ENCODE assay signal across 1 cellular context in the genomic region with DNA sequence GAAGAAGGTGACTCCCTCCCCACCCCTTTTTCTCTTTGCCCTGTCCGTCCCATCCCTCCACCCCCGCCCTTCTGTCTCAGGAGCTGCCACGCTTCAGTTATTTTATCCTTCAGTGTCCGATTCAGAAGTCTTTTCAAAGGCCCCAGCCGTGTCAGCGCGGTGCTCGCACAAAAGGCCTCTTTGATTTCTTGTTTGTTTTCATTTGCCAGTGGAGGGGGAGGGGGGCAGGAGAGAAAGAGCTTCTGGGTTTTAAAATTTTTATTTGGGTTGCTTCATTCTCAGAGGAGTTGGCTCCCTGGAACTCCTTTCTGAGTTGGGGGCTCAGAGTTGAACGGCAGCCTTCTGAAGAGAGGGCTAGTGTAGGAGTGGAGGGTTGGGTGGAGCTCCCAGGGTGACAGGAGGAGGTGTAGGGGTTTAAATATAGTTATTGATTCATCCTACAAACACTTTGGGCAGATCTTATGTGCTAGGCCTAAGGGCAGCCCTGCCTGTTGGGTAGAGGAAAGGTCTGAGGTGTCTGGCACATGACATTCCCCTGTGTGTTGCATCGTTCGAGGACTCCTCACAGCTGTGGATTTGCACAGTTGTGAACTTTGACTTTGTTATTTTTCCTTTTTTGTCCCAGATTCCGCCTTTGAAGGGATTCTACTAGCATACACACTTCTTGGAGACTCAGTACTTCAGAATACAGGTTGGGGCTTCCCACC.
TF ChIP-seq lines count a peak whose summit lies in the region.

No MANE protein-coding gene starts in this region.

TF ChIP-seq in HEK293, 187 proteins besides CTCF, POLR2A, EP300 and RAD21 (continued from another document):
- TF ChIP-seq, protein P1, sequence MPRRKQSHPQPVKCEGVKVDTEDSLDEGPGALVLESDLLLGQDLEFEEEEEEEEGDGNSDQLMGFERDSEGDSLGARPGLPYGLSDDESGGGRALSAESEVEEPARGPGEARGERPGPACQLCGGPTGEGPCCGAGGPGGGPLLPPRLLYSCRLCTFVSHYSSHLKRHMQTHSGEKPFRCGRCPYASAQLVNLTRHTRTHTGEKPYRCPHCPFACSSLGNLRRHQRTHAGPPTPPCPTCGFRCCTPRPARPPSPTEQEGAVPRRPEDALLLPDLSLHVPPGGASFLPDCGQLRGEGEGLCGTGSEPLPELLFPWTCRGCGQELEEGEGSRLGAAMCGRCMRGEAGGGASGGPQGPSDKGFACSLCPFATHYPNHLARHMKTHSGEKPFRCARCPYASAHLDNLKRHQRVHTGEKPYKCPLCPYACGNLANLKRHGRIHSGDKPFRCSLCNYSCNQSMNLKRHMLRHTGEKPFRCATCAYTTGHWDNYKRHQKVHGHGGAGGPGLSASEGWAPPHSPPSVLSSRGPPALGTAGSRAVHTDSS (tag by site-specific recombination; IDR thresholded peaks at IDR 0.05), result no peak
- peak; percentile 33; the same call in 1 of the 2 replicates for TF ChIP-seq ZNF76 (tag by site-specific recombination; IDR thresholded peaks at IDR 0.05; ENCODE audit: borderline replicate concordance, low read depth)
- TF ChIP-seq, protein P2, sequence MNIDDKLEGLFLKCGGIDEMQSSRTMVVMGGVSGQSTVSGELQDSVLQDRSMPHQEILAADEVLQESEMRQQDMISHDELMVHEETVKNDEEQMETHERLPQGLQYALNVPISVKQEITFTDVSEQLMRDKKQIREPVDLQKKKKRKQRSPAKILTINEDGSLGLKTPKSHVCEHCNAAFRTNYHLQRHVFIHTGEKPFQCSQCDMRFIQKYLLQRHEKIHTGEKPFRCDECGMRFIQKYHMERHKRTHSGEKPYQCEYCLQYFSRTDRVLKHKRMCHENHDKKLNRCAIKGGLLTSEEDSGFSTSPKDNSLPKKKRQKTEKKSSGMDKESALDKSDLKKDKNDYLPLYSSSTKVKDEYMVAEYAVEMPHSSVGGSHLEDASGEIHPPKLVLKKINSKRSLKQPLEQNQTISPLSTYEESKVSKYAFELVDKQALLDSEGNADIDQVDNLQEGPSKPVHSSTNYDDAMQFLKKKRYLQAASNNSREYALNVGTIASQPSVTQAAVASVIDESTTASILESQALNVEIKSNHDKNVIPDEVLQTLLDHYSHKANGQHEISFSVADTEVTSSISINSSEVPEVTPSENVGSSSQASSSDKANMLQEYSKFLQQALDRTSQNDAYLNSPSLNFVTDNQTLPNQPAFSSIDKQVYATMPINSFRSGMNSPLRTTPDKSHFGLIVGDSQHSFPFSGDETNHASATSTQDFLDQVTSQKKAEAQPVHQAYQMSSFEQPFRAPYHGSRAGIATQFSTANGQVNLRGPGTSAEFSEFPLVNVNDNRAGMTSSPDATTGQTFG (tag by site-specific recombination; IDR thresholded peaks at IDR 0.05; ENCODE audit: borderline replicate concordance), result no peak
- TF ChIP-seq ZNF707 (tag by site-specific recombination; IDR thresholded peaks at IDR 0.05), result no peak
- TF ChIP-seq ZFHX2 (tag by site-specific recombination; conservative IDR thresholded peaks at IDR 0.05), result peak; percentile 69
- TF ChIP-seq ZNF670 (tag by site-specific recombination; IDR thresholded peaks at IDR 0.05; ENCODE audit: low read depth), result no peak
- peak; percentile 63 for TF ChIP-seq ZNF600 (tag by site-specific recombination; IDR thresholded peaks at IDR 0.05)
- no peak for TF ChIP-seq SCRT1 (tag by site-specific recombination; IDR thresholded peaks at IDR 0.05; ENCODE audit: borderline replicate concordance)
- TF ChIP-seq ZEB2 (tag by site-specific recombination; IDR thresholded peaks at IDR 0.05), result 0 out of 2 replicates have a peak, but pooled peaks have one; percentile 24
- TF ChIP-seq OSR2 (tag by site-specific recombination; IDR thresholded peaks at IDR 0.05), result peak; percentile 98
- TF ChIP-seq ZNF596 (tag by site-specific recombination; IDR thresholded peaks at IDR 0.05), result no peak
- peak; percentile 40; the same call in 1 of the 2 replicates for TF ChIP-seq ZNF558 (tag by site-specific recombination; IDR thresholded peaks at IDR 0.05)
- 0 out of 2 replicates have a peak, but pooled peaks have one; percentile 57 for TF ChIP-seq SP7 (tag by site-specific recombination; IDR thresholded peaks at IDR 0.05)
- TF ChIP-seq, protein P3, sequence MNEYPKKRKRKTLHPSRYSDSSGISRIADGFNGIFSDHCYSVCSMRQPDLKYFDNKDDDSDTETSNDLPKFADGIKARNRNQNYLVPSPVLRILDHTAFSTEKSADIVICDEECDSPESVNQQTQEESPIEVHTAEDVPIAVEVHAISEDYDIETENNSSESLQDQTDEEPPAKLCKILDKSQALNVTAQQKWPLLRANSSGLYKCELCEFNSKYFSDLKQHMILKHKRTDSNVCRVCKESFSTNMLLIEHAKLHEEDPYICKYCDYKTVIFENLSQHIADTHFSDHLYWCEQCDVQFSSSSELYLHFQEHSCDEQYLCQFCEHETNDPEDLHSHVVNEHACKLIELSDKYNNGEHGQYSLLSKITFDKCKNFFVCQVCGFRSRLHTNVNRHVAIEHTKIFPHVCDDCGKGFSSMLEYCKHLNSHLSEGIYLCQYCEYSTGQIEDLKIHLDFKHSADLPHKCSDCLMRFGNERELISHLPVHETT (tag by site-specific recombination; IDR thresholded peaks at IDR 0.05), result no peak
- no peak for TF ChIP-seq ZNF510 (tag by site-specific recombination; IDR thresholded peaks at IDR 0.05; ENCODE audit: insufficient replicate concordance)
- TF ChIP-seq ZNF223 (tag by site-specific recombination; IDR thresholded peaks at IDR 0.05), result no peak
- no peak for TF ChIP-seq ZNF585B (tag by site-specific recombination; IDR thresholded peaks at IDR 0.05)
- TF ChIP-seq ZBTB48 (tag by site-specific recombination; IDR thresholded peaks at IDR 0.05), result 0 out of 2 replicates have a peak, but pooled peaks have one; percentile 11
- no peak for TF ChIP-seq ZNF157 (tag by site-specific recombination; IDR thresholded peaks at IDR 0.05)
- TF ChIP-seq ZNF350 (tag by site-specific recombination; IDR thresholded peaks at IDR 0.05), result no peak
- TF ChIP-seq ZFP37 (tag by site-specific recombination; IDR thresholded peaks at IDR 0.05), result no peak
- no peak for TF ChIP-seq ZNF37A (tag by site-specific recombination; IDR thresholded peaks at IDR 0.05)
- peak; percentile 37; the same call in 1 of the 2 replicates for TF ChIP-seq KLF1 (tag by site-specific recombination; IDR thresholded peaks at IDR 0.05)
- TF ChIP-seq, protein P4, sequence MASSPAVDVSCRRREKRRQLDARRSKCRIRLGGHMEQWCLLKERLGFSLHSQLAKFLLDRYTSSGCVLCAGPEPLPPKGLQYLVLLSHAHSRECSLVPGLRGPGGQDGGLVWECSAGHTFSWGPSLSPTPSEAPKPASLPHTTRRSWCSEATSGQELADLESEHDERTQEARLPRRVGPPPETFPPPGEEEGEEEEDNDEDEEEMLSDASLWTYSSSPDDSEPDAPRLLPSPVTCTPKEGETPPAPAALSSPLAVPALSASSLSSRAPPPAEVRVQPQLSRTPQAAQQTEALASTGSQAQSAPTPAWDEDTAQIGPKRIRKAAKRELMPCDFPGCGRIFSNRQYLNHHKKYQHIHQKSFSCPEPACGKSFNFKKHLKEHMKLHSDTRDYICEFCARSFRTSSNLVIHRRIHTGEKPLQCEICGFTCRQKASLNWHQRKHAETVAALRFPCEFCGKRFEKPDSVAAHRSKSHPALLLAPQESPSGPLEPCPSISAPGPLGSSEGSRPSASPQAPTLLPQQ (tag by site-specific recombination; IDR thresholded peaks at IDR 0.05), result peak; percentile 58
- TF ChIP-seq, protein P5, sequence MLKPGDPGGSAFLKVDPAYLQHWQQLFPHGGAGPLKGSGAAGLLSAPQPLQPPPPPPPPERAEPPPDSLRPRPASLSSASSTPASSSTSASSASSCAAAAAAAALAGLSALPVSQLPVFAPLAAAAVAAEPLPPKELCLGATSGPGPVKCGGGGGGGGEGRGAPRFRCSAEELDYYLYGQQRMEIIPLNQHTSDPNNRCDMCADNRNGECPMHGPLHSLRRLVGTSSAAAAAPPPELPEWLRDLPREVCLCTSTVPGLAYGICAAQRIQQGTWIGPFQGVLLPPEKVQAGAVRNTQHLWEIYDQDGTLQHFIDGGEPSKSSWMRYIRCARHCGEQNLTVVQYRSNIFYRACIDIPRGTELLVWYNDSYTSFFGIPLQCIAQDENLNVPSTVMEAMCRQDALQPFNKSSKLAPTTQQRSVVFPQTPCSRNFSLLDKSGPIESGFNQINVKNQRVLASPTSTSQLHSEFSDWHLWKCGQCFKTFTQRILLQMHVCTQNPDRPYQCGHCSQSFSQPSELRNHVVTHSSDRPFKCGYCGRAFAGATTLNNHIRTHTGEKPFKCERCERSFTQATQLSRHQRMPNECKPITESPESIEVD (tag by site-specific recombination; IDR thresholded peaks at IDR 0.05), result peak; percentile 65
- 0 out of 2 replicates have a peak, but pooled peaks have one; percentile 47 for TF ChIP-seq ZNF324 (tag by site-specific recombination; IDR thresholded peaks at IDR 0.05)
- TF ChIP-seq, protein P6, sequence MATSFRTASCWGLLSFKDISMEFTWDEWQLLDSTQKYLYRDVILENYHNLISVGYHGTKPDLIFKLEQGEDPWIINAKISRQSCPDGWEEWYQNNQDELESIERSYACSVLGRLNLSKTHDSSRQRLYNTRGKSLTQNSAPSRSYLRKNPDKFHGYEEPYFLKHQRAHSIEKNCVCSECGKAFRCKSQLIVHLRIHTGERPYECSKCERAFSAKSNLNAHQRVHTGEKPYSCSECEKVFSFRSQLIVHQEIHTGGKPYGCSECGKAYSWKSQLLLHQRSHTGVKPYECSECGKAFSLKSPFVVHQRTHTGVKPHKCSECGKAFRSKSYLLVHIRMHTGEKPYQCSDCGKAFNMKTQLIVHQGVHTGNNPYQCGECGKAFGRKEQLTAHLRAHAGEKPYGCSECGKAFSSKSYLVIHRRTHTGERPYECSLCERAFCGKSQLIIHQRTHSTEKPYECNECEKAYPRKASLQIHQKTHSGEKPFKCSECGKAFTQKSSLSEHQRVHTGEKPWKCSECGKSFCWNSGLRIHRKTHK (tag by site-specific recombination; IDR thresholded peaks at IDR 0.05), result no peak
- no peak for TF ChIP-seq ZNF266 (tag by site-specific recombination; IDR thresholded peaks at IDR 0.05; ENCODE audit: low read depth)
